In genomic region chr9:18105996-18106595, GRCh38 we compare ENCODE assay signal across 16 cellular contexts.
"Had no signal": no experiment of that assay in that cellular context is flagged by ENCODE, and none has a peak within 500 bp of the region (broad histone marks: within the 10 kb centered on the region; RNA-seq: fewer than 3 reads in every experiment).

No MANE protein-coding gene starts in this region.

- H3K36me3 ChIP-seq: heart left ventricle, spleen had no signal

- H3K4me3 Mint-ChIP-seq: activated T-cell treated with anti-CD3 and anti-CD28 coated beads, Interleukin-2, amount 50 U/mL, for 72 hours; naive thymus-derived CD8-positive, alpha-beta T cell; stimulated activated naive B cell treated with anti-CD40 and anti-IgM and Interleukin-4, amounts not matched to agents 10 μg/mL and 1 μg/mL and 100 μg/mL, for 72 hours; T-helper 1 cell treated with Interleukin-12 subunit alpha and Interleukin-12 subunit beta and Interleukin-4 antibody, amounts not matched to agents 30 μg/mL and 1 μg/mL, for 36 hours had no signal

- H3K27me3 ChIP-seq: heart left ventricle, spleen had no signal

- H3K27me3 Mint-ChIP-seq: stimulated activated naive B cell treated with anti-CD40 and anti-IgM and Interleukin-4, amounts not matched to agents 10 μg/mL and 1 μg/mL and 100 μg/mL, for 72 hours had no signal

- H3K27ac Mint-ChIP-seq: activated T-cell treated with anti-CD3 and anti-CD28 coated beads, Interleukin-2, amount 50 U/mL, for 72 hours; naive thymus-derived CD8-positive, alpha-beta T cell; stimulated activated naive B cell treated with anti-CD40 and anti-IgM and Interleukin-4, amounts not matched to agents 10 μg/mL and 1 μg/mL and 100 μg/mL, for 72 hours; T-helper 1 cell treated with Interleukin-12 subunit alpha and Interleukin-12 subunit beta and Interleukin-4 antibody, amounts not matched to agents 30 μg/mL and 1 μg/mL, for 36 hours had no signal

- H3K4me1 ChIP-seq: heart left ventricle, parathyroid adenoma, spleen had no signal

- H3K4me1 Mint-ChIP-seq: naive thymus-derived CD8-positive, alpha-beta T cell; stimulated activated naive B cell treated with anti-CD40 and anti-IgM and Interleukin-4, amounts not matched to agents 10 μg/mL and 1 μg/mL and 100 μg/mL, for 72 hours had no signal

- H3K36me3 Mint-ChIP-seq: naive thymus-derived CD8-positive, alpha-beta T cell; stimulated activated naive B cell treated with anti-CD40 and anti-IgM and Interleukin-4, amounts not matched to agents 10 μg/mL and 1 μg/mL and 100 μg/mL, for 72 hours had no signal

- H3K9me3 ChIP-seq: heart left ventricle, spleen had no signal

- H3K9ac ChIP-seq: parathyroid adenoma had no signal

- H2AFZ ChIP-seq: parathyroid adenoma had no signal

- H3K27ac ChIP-seq: heart left ventricle, parathyroid adenoma, spleen had no signal

- H3K9me3 Mint-ChIP-seq: stimulated activated naive B cell treated with anti-CD40 and anti-IgM and Interleukin-4, amounts not matched to agents 10 μg/mL and 1 μg/mL and 100 μg/mL, for 72 hours; T-helper 1 cell treated with Interleukin-12 subunit alpha and Interleukin-12 subunit beta and Interleukin-4 antibody, amounts not matched to agents 30 μg/mL and 1 μg/mL, for 36 hours had no signal

- H3K79me2 ChIP-seq: parathyroid adenoma had no signal

- DNase-seq: activated CD4-positive, alpha-beta T cell treated with anti-CD3 and anti-CD28 coated beads, Interleukin-2, amount 50 U/mL, for 1 hour; activated CD4-positive, CD25-positive, alpha-beta regulatory T cell treated with anti-CD3 and anti-CD28 coated beads, Interleukin-2, amount 50 U/mL, for 72 hours; activated CD8-positive, alpha-beta memory T cell treated with anti-CD3 and anti-CD28 coated beads for 24 hours; activated effector memory CD4-positive, alpha-beta T cell treated with anti-CD3 and anti-CD28 coated beads, Interleukin-2, amount 50 U/mL, for 16 hours; activated naive CD4-positive, alpha-beta T cell treated with anti-CD3 and anti-CD28 coated beads, Interleukin-2, amount 50 U/mL, for 16 hours; activated T-cell treated with anti-CD3 and anti-CD28 coated beads, Interleukin-2, amount 50 U/mL, for 72 hours; erythroblast; heart left ventricle; left cardiac atrium; mesendoderm; naive thymus-derived CD8-positive, alpha-beta T cell; spleen; stimulated activated CD4-positive, alpha-beta T cell treated with anti-CD3 and anti-CD28 coated beads, Interleukin-4, amount 100 ng/mL, for 4 hours; stimulated activated naive B cell treated with anti-CD40 and anti-IgM and Interleukin-4, amounts not matched to agents 10 μg/mL and 1 μg/mL and 100 μg/mL, for 72 hours had no signal

- ATAC-seq: activated T-cell treated with anti-CD3 and anti-CD28 coated beads, Interleukin-2, amount 50 U/mL, for 72 hours; heart left ventricle; left cardiac atrium; naive thymus-derived CD8-positive, alpha-beta T cell; stimulated activated naive B cell treated with anti-CD40 and anti-IgM and Interleukin-4, amounts not matched to agents 10 μg/mL and 1 μg/mL and 100 μg/mL, for 72 hours had no signal

- H3K4me3 ChIP-seq: heart left ventricle, spleen had no signal
